Comparison of ENCODE assay signal across 12 cellular contexts in the genomic region with DNA sequence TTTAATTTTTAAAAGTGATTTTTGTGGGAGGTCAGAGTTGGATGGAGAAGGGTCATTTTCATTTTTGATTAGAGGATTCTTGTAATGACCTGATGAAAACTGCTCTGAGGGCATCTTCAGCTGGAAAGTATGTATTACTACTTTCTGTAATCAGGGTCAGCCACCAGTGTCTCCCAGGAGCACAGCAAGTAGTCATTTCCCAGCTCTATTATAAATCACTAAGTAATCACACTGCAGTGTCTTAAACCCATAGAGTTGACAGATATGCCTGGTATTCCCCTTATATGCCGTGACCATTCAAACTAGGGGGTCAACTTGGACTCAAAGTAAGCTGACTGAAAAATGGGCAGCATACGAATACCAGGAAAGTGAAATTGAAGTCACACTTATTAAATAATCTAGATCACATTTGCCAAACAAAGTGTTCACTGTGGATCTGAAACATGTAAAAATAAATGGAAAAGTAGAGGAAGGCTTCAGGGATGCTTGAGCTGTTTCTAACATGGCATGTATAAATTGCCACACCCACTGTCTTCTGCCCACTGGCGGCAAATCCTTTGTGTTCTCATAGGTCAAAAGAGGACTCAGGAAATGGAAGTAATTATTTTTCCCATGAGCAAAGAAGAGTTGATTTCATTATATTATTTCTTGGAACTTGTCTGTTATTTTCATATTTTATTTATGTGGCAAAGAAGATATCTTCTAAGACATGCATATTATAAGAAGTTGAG.
DNase-seq lines count a peak whose midpoint lies in the region; ATAC-seq and TF ChIP-seq lines count a peak whose summit lies in the region.
"Had no signal": no experiment of that assay in that cellular context is flagged by ENCODE, and none has a peak within 500 bp of the region (broad histone marks: within the 10 kb centered on the region; RNA-seq: fewer than 3 reads in every experiment).

No MANE protein-coding gene starts in this region.

- H3K9me3 Mint-ChIP-seq in effector memory CD8-positive, alpha-beta T cell: peaks cover 2 to 11% of the 10 kb centered on the region in 2 donors

- peaks cover 52% of the 10 kb centered on the region for H3K36me3 Mint-ChIP-seq in effector memory CD8-positive, alpha-beta T cell (ENCODE audit: insufficient read depth)

- H3K4me1 Mint-ChIP-seq in effector memory CD8-positive, alpha-beta T cell (ENCODE audit: low read depth in 2 of 2): peaks cover 56 to 65% of the 10 kb centered on the region in 2 donors

- H3K4me3 ChIP-seq in foreskin fibroblast (ENCODE audit: low read depth in 1 of 2, low read length in 2 of 2): no peak overlapping the region
- H3K4me3 ChIP-seq: smooth muscle cell had no signal

- H3K27ac Mint-ChIP-seq in effector memory CD8-positive, alpha-beta T cell: peak overlapping the region; percentile 56 to 86

- no peak for DNase-seq in effector memory CD8-positive, alpha-beta T cell
- no peak for DNase-seq in stimulated activated naive CD8-positive, alpha-beta T cell treated with anti-CD3 and anti-CD28 coated beads, Interleukin-15, Interleukin-2, amounts not matched to agents 100 U/mL and 50 U/mL, for 24 hours
- DNase-seq in COR-L47 (lab: John Stamatoyannopoulos, UW) (no peak), foreskin fibroblast (no peak)
- DNase-seq in stimulated activated CD8-positive, alpha-beta memory T cell treated with anti-CD3 and anti-CD28 coated beads, Interleukin-4, amount 100 ng/mL, for 48 hours: no peak
- DNase-seq: left colon, SHP77, substantia nigra had no signal

- no peaks in the 10 kb centered on the region for H3K27me3 Mint-ChIP-seq in effector memory CD8-positive, alpha-beta T cell

- no peak overlapping the region for H3K4me3 Mint-ChIP-seq in effector memory CD8-positive, alpha-beta T cell

- ATAC-seq in GM18520 (IDR thresholded peaks at IDR 0.05; ENCODE audit: unreplicated experiment) (peak; percentile 34), HG03095 (IDR thresholded peaks at IDR 0.05; ENCODE audit: unreplicated experiment) (peak; percentile 36), HG03342 (IDR thresholded peaks at IDR 0.05; ENCODE audit: unreplicated experiment) (no peak)
- no peak for ATAC-seq in effector memory CD8-positive, alpha-beta T cell (replicated peaks)
- ATAC-seq in stimulated activated naive CD8-positive, alpha-beta T cell treated with anti-CD3 and anti-CD28 coated beads, Interleukin-15, Interleukin-2, amounts not matched to agents 100 U/mL and 50 U/mL, for 24 hours: peak; percentile 19
- ATAC-seq: left colon had no signal

- no peak for TF ChIP-seq CTCF in foreskin fibroblast (IDR thresholded peaks at IDR 0.05; ENCODE audit: low read depth, low read length)

Comparison
In these comparisons a context has a peak if more than half of its experiments do, and no peak if none do; other contexts are left out.
1. ATAC-seq: peak in GM18520 (single experiment), HG03095 (single experiment) and stimulated activated naive CD8-positive, alpha-beta T cell treated with anti-CD3 and anti-CD28 coated beads, Interleukin-15, Interleukin-2, amounts not matched to agents 100 U/mL and 50 U/mL, for 24 hours (single experiment); none in effector memory CD8-positive, alpha-beta T cell (single experiment) and HG03342 (single experiment).